ENCODE assay signal across 1 cellular context in the genomic region with DNA sequence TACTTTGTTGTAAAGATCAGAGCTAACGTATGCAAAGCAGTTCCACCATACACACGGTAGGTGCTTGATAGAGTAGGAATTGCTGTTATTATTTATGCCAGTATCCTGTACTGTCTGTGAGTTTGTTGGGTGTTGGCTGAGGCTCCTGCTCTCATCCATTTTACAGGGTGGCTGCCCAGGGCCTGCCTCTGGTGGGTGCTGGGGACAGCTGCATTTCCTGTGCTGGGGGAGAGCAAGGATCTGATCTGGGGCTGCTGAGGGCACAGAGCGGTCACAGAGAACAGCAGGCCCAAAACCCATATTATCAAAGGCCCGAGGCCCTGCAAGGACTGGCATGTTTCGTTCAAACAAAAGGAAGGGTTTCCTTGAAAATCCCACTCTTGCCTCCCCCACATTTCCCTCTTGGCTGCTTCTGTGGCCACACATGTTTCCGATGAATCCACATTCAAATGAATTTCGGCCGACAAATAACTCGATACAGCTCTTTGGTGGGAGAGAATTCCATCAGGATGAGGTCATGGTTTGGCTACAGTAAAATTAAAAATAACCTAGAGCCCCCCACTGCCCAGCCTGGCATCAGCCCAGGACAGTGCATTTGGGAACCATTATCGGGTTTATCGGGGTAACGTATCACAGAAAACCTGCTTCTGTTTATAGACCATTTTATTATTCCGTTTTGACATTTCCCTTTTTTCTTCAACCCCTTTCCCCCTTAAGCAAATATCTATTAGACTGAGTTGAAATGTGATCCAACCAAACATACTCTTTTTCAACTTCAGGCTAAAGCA.
TF ChIP-seq lines count a peak whose summit lies in the region.

No MANE protein-coding gene starts in this region.

TF ChIP-seq in H1, 55 proteins besides CTCF, POLR2A, EP300 and RAD21:
- TF ChIP-seq PHF8 (conservative IDR thresholded peaks at IDR 0.05; ENCODE audit: low read depth, low read length), result no peak
- no peak for TF ChIP-seq SP2 (IDR thresholded peaks at IDR 0.05; ENCODE audit: low read length)
- no peak for TF ChIP-seq RNF2 (IDR thresholded peaks at IDR 0.05; ENCODE audit: borderline replicate concordance, low read depth, low read length, missing control alignments, poor library complexity, severe bottlenecking)
- TF ChIP-seq RXRA (IDR thresholded peaks at IDR 0.05; ENCODE audit: insufficient read depth, low read depth, low read length), result no peak
